11 cellular contexts compared by ENCODE assay signal in the genomic region with DNA sequence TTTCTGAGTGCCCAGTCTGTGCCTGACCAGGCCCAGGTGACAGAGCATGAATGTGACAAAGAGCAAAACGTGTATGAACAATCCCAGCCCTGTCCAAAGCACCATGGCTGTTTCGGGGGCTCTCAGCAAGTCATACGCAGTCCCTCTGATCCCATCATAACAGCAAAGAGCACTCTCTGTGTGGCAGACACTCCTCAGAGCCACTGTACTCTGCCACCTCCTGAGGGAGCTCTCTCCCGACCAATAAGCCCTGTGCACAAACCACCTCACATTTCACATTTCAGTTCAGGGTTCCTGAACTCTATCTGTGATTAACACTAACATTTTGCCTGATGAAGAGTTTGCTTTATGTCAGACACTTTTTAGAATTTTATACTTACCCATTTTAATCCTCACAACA. TPM values are rescaled to one million over a fixed set of nuclear protein-coding genes. Genes with fewer than 3 reads are reported as not detected.
DNase-seq lines count a peak whose midpoint lies in the region; ATAC-seq and TF ChIP-seq lines count a peak whose summit lies in the region.
"Had no signal": no experiment of that assay in that cellular context is flagged by ENCODE, and none has a peak within 500 bp of the region (broad histone marks: within the 10 kb centered on the region; RNA-seq: fewer than 3 reads in every experiment).

No MANE protein-coding gene starts in this region.

- peak overlapping the region; percentile 71 to 73 for H3K27ac Mint-ChIP-seq in natural killer cell
- no peak overlapping the region for H3K27ac Mint-ChIP-seq in natural killer cell treated with Interleukin-12 subunit alpha and Interleukin-12 subunit beta and Interleukin-15 and Interleukin-18, amount 100 ng/mL, for 72 hours

- ATAC-seq in natural killer cell (peak in 2 of 3 donors; percentile 44 to 64), upper lobe of right lung (no peak), GM21528 (IDR thresholded peaks at IDR 0.05; ENCODE audit: low FRiP score, unreplicated experiment) (no peak)
- ATAC-seq in natural killer cell treated with Interleukin-12 subunit alpha and Interleukin-12 subunit beta and Interleukin-15 and Interleukin-18, amount 100 ng/mL, for 72 hours, result no peak

- H4K20me1 ChIP-seq in OCI-LY1 (ENCODE audit: insufficient read depth, low read length), result no peaks in the 10 kb centered on the region

- H3K4me3 Mint-ChIP-seq in natural killer cell, result no peak overlapping the region
- no peak overlapping the region for H3K4me3 Mint-ChIP-seq in natural killer cell treated with Interleukin-12 subunit alpha and Interleukin-12 subunit beta and Interleukin-15 and Interleukin-18, amount 100 ng/mL, for 72 hours

- H3K9ac ChIP-seq in OCI-LY1 (ENCODE audit: low read length), result no peak overlapping the region

- no peaks in the 10 kb centered on the region for H3K9me2 ChIP-seq in OCI-LY1 (ENCODE audit: low read depth, low read length)

- H3F3A ChIP-seq in OCI-LY1 (ENCODE audit: insufficient read depth, low read length), result no peaks in the 10 kb centered on the region

- H3K36me3 ChIP-seq in OCI-LY1 (ENCODE audit: insufficient read depth, low read length), result peaks cover 6% of the 10 kb centered on the region; the same call in 1 of the 2 replicates
- H3K36me3 ChIP-seq in upper lobe of right lung, result no peaks in the 10 kb centered on the region
- no peaks in the 10 kb centered on the region for H3K36me3 ChIP-seq in adrenal gland (replicated peaks in 1 of 2)

- H3K4me1 Mint-ChIP-seq in natural killer cell, result peaks cover 62 to 64% of the 10 kb centered on the region in 2 donors
- H3K4me1 Mint-ChIP-seq in natural killer cell treated with Interleukin-12 subunit alpha and Interleukin-12 subunit beta and Interleukin-15 and Interleukin-18, amount 100 ng/mL, for 72 hours (ENCODE audit: low read depth in 2 of 2), result peaks cover 48 to 51% of the 10 kb centered on the region in 2 donors

- TF ChIP-seq POLR2A in adrenal gland (IDR thresholded peaks at IDR 0.05), result no peak

- H3K27ac ChIP-seq in OCI-LY1 (ENCODE audit: low read depth, low read length, poor library complexity, severe bottlenecking) (peak overlapping the region; percentile 13), upper lobe of right lung (no peak overlapping the region), adrenal gland (no peak overlapping the region)

- H3K4me2 ChIP-seq in OCI-LY1 (ENCODE audit: low read length), result no peak overlapping the region

- H3K4me1 ChIP-seq in OCI-LY1 (ENCODE audit: insufficient read depth, low read length, severe bottlenecking) (peaks cover 59% of the 10 kb centered on the region), upper lobe of right lung (peaks cover 48% of the 10 kb centered on the region), adrenal gland (replicated peaks in 1 of 2) (peaks cover under 1 to 38% of the 10 kb centered on the region in 2 donors)

- TF ChIP-seq CTCF in natural killer cell (IDR thresholded peaks at IDR 0.05), result no peak
- TF ChIP-seq CTCF in OCI-LY1 (IDR thresholded peaks at IDR 0.05; ENCODE audit: low read length), result peak; percentile 41
- TF ChIP-seq CTCF in fibroblast of mammary gland (conservative IDR thresholded peaks at IDR 0.05; ENCODE audit: control insufficient read depth, insufficient read depth, low read depth, low read length), result peak; percentile 15
- TF ChIP-seq CTCF in upper lobe of right lung (IDR thresholded peaks at IDR 0.05), result no peak
- peak in 2 of 6 experiments; percentile 4 to 16 for TF ChIP-seq CTCF in adrenal gland (IDR thresholded peaks at IDR 0.05)

- H3K4me3 ChIP-seq in OCI-LY1 (ENCODE audit: low read depth, low read length, poor library complexity, severe bottlenecking) (no peak overlapping the region), fibroblast of mammary gland (ENCODE audit: control insufficient read depth, low read depth, low read length) (no peak overlapping the region), upper lobe of right lung (no peak overlapping the region), adrenal gland (no peak overlapping the region)

- 57 to 71% (median 61%) methylated on average over 4 of the region's 4 CpGs for WGBS in adrenal gland, 4 donors

- H3K9me3 ChIP-seq in OCI-LY1 (ENCODE audit: low read length) (no peaks in the 10 kb centered on the region), upper lobe of right lung (no peaks in the 10 kb centered on the region), adrenal gland (replicated peaks in 1 of 3) (no peaks in the 10 kb centered on the region)

- H3K79me2 ChIP-seq in OCI-LY1 (ENCODE audit: insufficient read depth, low read length), result peaks cover 69% of the 10 kb centered on the region

- H3K36me3 Mint-ChIP-seq in natural killer cell, result no peaks in the 10 kb centered on the region
- no peaks in the 10 kb centered on the region for H3K36me3 Mint-ChIP-seq in natural killer cell treated with Interleukin-12 subunit alpha and Interleukin-12 subunit beta and Interleukin-15 and Interleukin-18, amount 100 ng/mL, for 72 hours

- intact Hi-C loops in natural killer cell (cut with micrococcal nuclease), result no loop called here
- intact Hi-C loops in upper lobe of right lung (cut with DNase I), result no loop called here
- intact Hi-C loops in adrenal gland (cut with DNase I), result no loop called here

- DNase-seq in natural killer cell, result no peak
- DNase-seq in natural killer cell treated with Interleukin-12 subunit alpha and Interleukin-12 subunit beta and Interleukin-15 and Interleukin-18, amount 100 ng/mL, for 72 hours (ENCODE audit: low spot score), result no peak
- DNase-seq in fibroblast of mammary gland (ENCODE audit: low read depth), result no peak
- peak; percentile 23 for DNase-seq in upper lobe of right lung
- no peak for DNase-seq in adrenal gland
- no peak for DNase-seq in dermis blood vessel endothelial cell
- DNase-seq: NCI-H1417 treated with DMSO at 0.1 percent for 48 hours; stimulated activated CD8-positive, alpha-beta memory T cell treated with anti-CD3 and anti-CD28 coated beads, Interleukin-4, amount 100 ng/mL, for 48 hours had no signal

- no peaks in the 10 kb centered on the region for H3K27me3 ChIP-seq in OCI-LY1 (ENCODE audit: insufficient read depth, low read length)
- no peaks in the 10 kb centered on the region for H3K27me3 ChIP-seq in upper lobe of right lung
- no peaks in the 10 kb centered on the region for H3K27me3 ChIP-seq in adrenal gland

- no peaks in the 10 kb centered on the region for H3K9me3 Mint-ChIP-seq in natural killer cell
- no peaks in the 10 kb centered on the region for H3K9me3 Mint-ChIP-seq in natural killer cell treated with Interleukin-12 subunit alpha and Interleukin-12 subunit beta and Interleukin-15 and Interleukin-18, amount 100 ng/mL, for 72 hours

- H2AFZ ChIP-seq in OCI-LY1 (ENCODE audit: low read length), result no peak overlapping the region

- no peaks in the 10 kb centered on the region for H3K27me3 Mint-ChIP-seq in natural killer cell (ENCODE audit: low read depth in 2 of 2)
- H3K27me3 Mint-ChIP-seq in natural killer cell treated with Interleukin-12 subunit alpha and Interleukin-12 subunit beta and Interleukin-15 and Interleukin-18, amount 100 ng/mL, for 72 hours, result no peaks in the 10 kb centered on the region

RNA-seq across cellular contexts. Expression of gene DGCR2, which starts 6.6 kb away (rescaled TPM):
- 10 to 100 TPM; 27.5 to 44.1 (median 41.3) TPM for total RNA-seq in natural killer cell
- 10 to 100 TPM; 29.6 to 34.6 TPM for total RNA-seq in natural killer cell treated with Interleukin-12 subunit alpha and Interleukin-12 subunit beta and Interleukin-15 and Interleukin-18, amount 100 ng/mL, for 72 hours
- total RNA-seq in upper lobe of right lung, result 70.6 TPM
- 10 to 100 TPM; 37.8 to 70.1 (median 63.6) TPM for total RNA-seq in adrenal gland
- polyA plus RNA-seq in adrenal gland, result 10 to 100 TPM; 24.3 to 34.6 (median 29.7) TPM
- 56.2 and 71.2 TPM in 2 replicates for total RNA-seq in dermis blood vessel endothelial cell

RNA-seq across cellular contexts. Expression of gene TSSK2, which starts 15.5 kb away (rescaled TPM):
- not detected for total RNA-seq in natural killer cell
- total RNA-seq in natural killer cell treated with Interleukin-12 subunit alpha and Interleukin-12 subunit beta and Interleukin-15 and Interleukin-18, amount 100 ng/mL, for 72 hours, result under 1 TPM in 1 of 2 donors, not detected in 1; 0.39 TPM
- total RNA-seq in upper lobe of right lung, result not detected
- total RNA-seq in adrenal gland, result not detected
- polyA plus RNA-seq in adrenal gland, result under 1 TPM in 1 of 3 donors, not detected in 2; 0.32 TPM
- not detected in 2 replicates for total RNA-seq in dermis blood vessel endothelial cell
- total RNA-seq: lower leg skin had no signal

RNA-seq across cellular contexts. Expression of gene ESS2, which starts 28.8 kb away (rescaled TPM):
- 10 to 100 TPM; 47.6 to 51.6 (median 47.7) TPM for total RNA-seq in natural killer cell
- total RNA-seq in natural killer cell treated with Interleukin-12 subunit alpha and Interleukin-12 subunit beta and Interleukin-15 and Interleukin-18, amount 100 ng/mL, for 72 hours, result 10 to 100 TPM; 30.0 to 38.6 TPM
- 14.0 TPM for total RNA-seq in upper lobe of right lung
- total RNA-seq in adrenal gland, result 10 to 100 TPM; 12.1 to 20.4 (median 16.2) TPM
- polyA plus RNA-seq in adrenal gland, result 10 to 100 TPM in 2 of 3 donors, 1 to 10 TPM in 1; 4.2 to 36.4 (median 35.0) TPM
- total RNA-seq in dermis blood vessel endothelial cell, result 12.7 and 14.6 TPM in 2 replicates

RNA-seq across cellular contexts. Expression of gene GSC2, which starts 34.5 kb away (rescaled TPM):
- not detected for total RNA-seq in natural killer cell
- not detected for total RNA-seq in natural killer cell treated with Interleukin-12 subunit alpha and Interleukin-12 subunit beta and Interleukin-15 and Interleukin-18, amount 100 ng/mL, for 72 hours
- not detected for total RNA-seq in upper lobe of right lung
- total RNA-seq in adrenal gland, result not detected
- polyA plus RNA-seq in adrenal gland, result not detected
- not detected in 2 replicates for total RNA-seq in dermis blood vessel endothelial cell

Comparison
In these comparisons a context has a peak if more than half of its experiments do, and no peak if none do; other contexts are left out.
1. ATAC-seq: peak in natural killer cell (2 of 3); none in natural killer cell treated with Interleukin-12 subunit alpha and Interleukin-12 subunit beta and Interleukin-15 and Interleukin-18, amount 100 ng/mL, for 72 hours (0 of 2), upper lobe of right lung (single experiment) and GM21528 (single experiment).
2. H3K27ac Mint-ChIP-seq: peak in natural killer cell (2 of 2); none in natural killer cell treated with Interleukin-12 subunit alpha and Interleukin-12 subunit beta and Interleukin-15 and Interleukin-18, amount 100 ng/mL, for 72 hours (0 of 2).
3. CTCF ChIP-seq: peak in OCI-LY1 (single experiment) and fibroblast of mammary gland (single experiment); none in natural killer cell (single experiment) and upper lobe of right lung (single experiment).